ENCODE assay signal across 16 cellular contexts in the genomic region with DNA sequence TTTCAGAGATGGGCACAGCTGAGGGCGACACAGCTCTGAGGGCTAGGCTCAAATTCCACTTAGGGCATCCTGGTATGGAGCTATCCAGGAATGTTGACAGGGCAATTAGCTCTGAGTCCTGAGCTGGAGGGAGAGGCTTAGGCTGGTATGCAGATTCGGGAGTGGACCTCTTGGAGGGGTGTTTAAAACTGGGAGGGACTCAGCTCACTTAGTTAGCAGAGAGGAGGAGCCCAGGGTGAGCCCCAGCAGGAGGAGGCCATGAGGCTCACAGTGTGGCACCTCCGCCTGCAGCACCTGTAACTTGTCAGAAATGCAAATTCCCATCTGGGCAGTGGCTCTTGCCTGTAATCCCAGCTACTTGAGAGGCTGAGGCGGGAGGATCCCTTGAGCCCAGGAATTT. TPM values are rescaled to one million over a fixed set of nuclear protein-coding genes. Genes with fewer than 3 reads are reported as not detected.
DNase-seq lines count a peak whose midpoint lies in the region; ATAC-seq and TF ChIP-seq lines count a peak whose summit lies in the region.
"Had no signal": no experiment of that assay in that cellular context is flagged by ENCODE, and none has a peak within 500 bp of the region (broad histone marks: within the 10 kb centered on the region; RNA-seq: fewer than 3 reads in every experiment).

No MANE protein-coding gene starts in this region.

- peaks cover 60% of the 10 kb centered on the region for H3K36me3 ChIP-seq in osteoblast (ENCODE audit: insufficient read depth, low read length)
- H3K36me3 ChIP-seq: BE2C had no signal

- H3K36me3 Mint-ChIP-seq in progenitor cell of endocrine pancreas (ENCODE audit: insufficient read depth), result no peaks in the 10 kb centered on the region
- H3K36me3 Mint-ChIP-seq: CD4-positive, alpha-beta memory T cell had no signal

- peaks cover 38% of the 10 kb centered on the region for H3K79me2 ChIP-seq in osteoblast (ENCODE audit: insufficient read depth, low read length)

- CTCF ChIA-PET in RWPE1 (lab: Yijun Ruan, JAX), result interaction anchor here (1.7 to 2.9 kb wide), 2 partner anchors 22 to 28 kb away, joined by 3 to 15 read pairs; a partner anchor contains a TSS

- no peak overlapping the region for H3K27ac Mint-ChIP-seq in progenitor cell of endocrine pancreas
- H3K27ac Mint-ChIP-seq: CD4-positive, alpha-beta memory T cell had no signal

- H3K27me3 Mint-ChIP-seq in progenitor cell of endocrine pancreas, result peaks cover 9% of the 10 kb centered on the region

- no peak for ATAC-seq in HG03139 (IDR thresholded peaks at IDR 0.05; ENCODE audit: unreplicated experiment)
- no peak for ATAC-seq in HG03442 (IDR thresholded peaks at IDR 0.05; ENCODE audit: unreplicated experiment)
- ATAC-seq: SK-N-SH treated with all-trans-retinoic acid at 6 μM for 48 hours had no signal

- TF ChIP-seq CTCF in RWPE1 (conservative IDR thresholded peaks at IDR 0.05; ENCODE audit: low read depth), result no peak
- TF ChIP-seq CTCF in osteoblast (IDR thresholded peaks at IDR 0.05; ENCODE audit: extremely low read depth, low read depth, low read length), result no peak
- TF ChIP-seq CTCF in progenitor cell of endocrine pancreas (IDR thresholded peaks at IDR 0.05; ENCODE audit: unreplicated experiment), result no peak

- H3K27ac ChIP-seq in RWPE1, result peak overlapping the region; percentile 99
- no peak overlapping the region for H3K27ac ChIP-seq in osteoblast (ENCODE audit: low read depth, low read length)
- H3K27ac ChIP-seq: GM23248 had no signal

- no peaks in the 10 kb centered on the region for H3K9me3 Mint-ChIP-seq in progenitor cell of endocrine pancreas (ENCODE audit: low read depth)
- H3K9me3 Mint-ChIP-seq: CD4-positive, alpha-beta memory T cell had no signal

- no peak overlapping the region for H3K4me2 ChIP-seq in osteoblast (ENCODE audit: insufficient read depth, low read length)

- no peak overlapping the region for H2AFZ ChIP-seq in osteoblast (ENCODE audit: low read length)
- H2AFZ ChIP-seq: GM23248 had no signal

- H3K4me1 ChIP-seq in osteoblast (ENCODE audit: insufficient read depth, low read length), result no peaks in the 10 kb centered on the region
- H3K4me1 ChIP-seq: BE2C had no signal

- DNase-seq in RWPE1 (ENCODE audit: low spot score) (no peak), iPS-NIHi7 (ENCODE audit: extremely low spot score) (peak; percentile 60), osteoblast (ENCODE audit: insufficient read length, low spot score, missing footprints) (peak; percentile 41), NCI-H187 (lab: John Stamatoyannopoulos, UW) (no peak), progenitor cell of endocrine pancreas (ENCODE audit: low spot score, unreplicated experiment) (no peak)
- DNase-seq: BE2C; CD4-positive, alpha-beta memory T cell; GM23248; NCI-H1048; NCI-H146; NCI-H524 treated with DMSO at 0.1 percent for 48 hours; SHP77 treated with DMSO at 0.1 percent for 48 hours had no signal

- POLR2A ChIA-PET in RWPE1 (lab: Yijun Ruan, JAX; ENCODE audit: low non-redundant PET), result interaction anchor here (0.6 kb wide), 1 partner anchor 11 kb away, joined by 3 read pairs; no protein-coding TSS in a partner anchor

- no peak overlapping the region for H3K4me3 ChIP-seq in osteoblast (ENCODE audit: insufficient read depth, low read length)
- H3K4me3 ChIP-seq: GM23248 had no signal

- peaks cover 16% of the 10 kb centered on the region for H4K20me1 ChIP-seq in osteoblast (ENCODE audit: insufficient read depth, low read length)

- H3K4me3 Mint-ChIP-seq in progenitor cell of endocrine pancreas (ENCODE audit: low read depth), result no peak overlapping the region
- H3K4me3 Mint-ChIP-seq: CD4-positive, alpha-beta memory T cell had no signal

- no peaks in the 10 kb centered on the region for H3K9me3 ChIP-seq in osteoblast (ENCODE audit: low read depth, low read length)
- H3K9me3 ChIP-seq: BE2C had no signal

- H3K4me1 Mint-ChIP-seq in progenitor cell of endocrine pancreas (ENCODE audit: low read depth), result no peaks in the 10 kb centered on the region

- H3K27me3 ChIP-seq in osteoblast (ENCODE audit: insufficient read depth, low read length), result no peaks in the 10 kb centered on the region
- H3K27me3 ChIP-seq: BE2C had no signal

RNA-seq across cellular contexts. Expression of a gene that starts 10.2 kb away (rescaled TPM):
- total RNA-seq in osteoblast, result 55.7 and 56.6 TPM in 2 replicates
- total RNA-seq in progenitor cell of endocrine pancreas, result 301 and 312 TPM in 2 replicates

RNA-seq across cellular contexts. Expression of a gene that starts 21.9 kb away (rescaled TPM):
- total RNA-seq in osteoblast (136 and 144 TPM in 2 replicates), progenitor cell of endocrine pancreas (0.41 and 0.64 TPM in 2 replicates)
- total RNA-seq: CD4-positive, alpha-beta memory T cell; G401 had no signal

RNA-seq across cellular contexts. Expression of a gene that starts 43.4 kb away (rescaled TPM):
- total RNA-seq in osteoblast, result 76.7 and 78.4 TPM in 2 replicates
- total RNA-seq in progenitor cell of endocrine pancreas, result 342 and 392 TPM in 2 replicates

Comparison
In these comparisons a context has a peak if more than half of its experiments do, and no peak if none do; other contexts are left out.
1. DNase-seq: peak in iPS-NIHi7 (single experiment) and osteoblast (single experiment); none in RWPE1 (single experiment), NCI-H187 (0 of 2) and progenitor cell of endocrine pancreas (single experiment).
2. RNA of a gene that starts 21.9 kb away (total RNA-seq): 136 to 144 TPM in osteoblast; 0.41 to 0.64 TPM in progenitor cell of endocrine pancreas; every median in the first group is over 10 times any median in the second.